Comparison of ENCODE assay signal across 1 cellular context in the genomic region with DNA sequence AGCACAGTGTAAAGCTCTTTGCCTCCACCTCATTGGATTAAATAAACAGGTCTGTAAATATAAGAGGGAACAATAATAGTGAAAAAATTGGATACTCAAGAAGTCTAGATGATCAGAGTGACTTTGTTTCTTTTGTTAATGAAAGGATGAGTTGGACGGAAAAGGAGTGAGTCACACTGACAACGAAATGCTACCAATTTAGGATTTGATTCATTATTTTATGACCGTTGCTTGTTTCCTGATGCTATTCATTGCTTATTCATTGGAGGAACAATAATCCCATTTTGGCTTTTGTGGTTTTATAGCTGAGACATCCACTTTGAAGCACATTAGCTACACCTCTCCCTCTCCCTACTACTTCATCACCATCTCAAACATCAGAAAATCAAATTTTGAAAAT.
A peak's percentile ranks its signal among the peaks of the same experiment; 100 is the strongest.
TF ChIP-seq lines count a peak whose summit lies in the region.

No MANE protein-coding gene starts in this region.

TF ChIP-seq in SK-N-SH, 30 proteins besides CTCF, POLR2A, EP300 and RAD21 (continued from another document):
- TF ChIP-seq, protein P1, sequence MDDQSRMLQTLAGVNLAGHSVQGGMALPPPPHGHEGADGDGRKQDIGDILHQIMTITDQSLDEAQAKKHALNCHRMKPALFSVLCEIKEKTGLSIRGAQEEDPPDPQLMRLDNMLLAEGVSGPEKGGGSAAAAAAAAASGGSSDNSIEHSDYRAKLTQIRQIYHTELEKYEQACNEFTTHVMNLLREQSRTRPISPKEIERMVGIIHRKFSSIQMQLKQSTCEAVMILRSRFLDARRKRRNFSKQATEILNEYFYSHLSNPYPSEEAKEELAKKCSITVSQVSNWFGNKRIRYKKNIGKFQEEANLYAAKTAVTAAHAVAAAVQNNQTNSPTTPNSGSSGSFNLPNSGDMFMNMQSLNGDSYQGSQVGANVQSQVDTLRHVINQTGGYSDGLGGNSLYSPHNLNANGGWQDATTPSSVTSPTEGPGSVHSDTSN (IDR thresholded peaks at IDR 0.05) = peak; percentile 57; the same call in 1 of the 2 replicates
TF ChIP-seq in SK-N-SH: peak in this region for 6.
